In genomic region chr2:208175069-208175842, GRCh38 we compare ENCODE assay signal across 9 cellular contexts. TPM values are rescaled to one million over a fixed set of nuclear protein-coding genes. Genes with fewer than 3 reads are reported as not detected.
DNase-seq lines count a peak whose midpoint lies in the region; ATAC-seq and TF ChIP-seq lines count a peak whose summit lies in the region.
"Had no signal": no experiment of that assay in that cellular context is flagged by ENCODE, and none has a peak within 500 bp of the region (broad histone marks: within the 10 kb centered on the region; RNA-seq: fewer than 3 reads in every experiment).

No MANE protein-coding gene starts in this region.

- ATAC-seq in activated T-helper 17 cell treated with anti-CD3 and anti-CD28 coated beads, Interleukin-2, amount 50 U/mL, for 72 hours (replicated peaks): peak; percentile 97
- ATAC-seq in omental fat pad (ENCODE audit: low FRiP score): peak; percentile 98

- DNase-seq in GM04503 (ENCODE audit: low read depth) (peak; percentile 50), H7 (peak; percentile 78), LNCaP clone FGC (ENCODE audit: low read depth) (peak; percentile 43), RWPE1 (ENCODE audit: low spot score) (peak; percentile 78), foreskin fibroblast (peak; percentile 65 to 86), omental fat pad (ENCODE audit: low spot score) (peak; percentile 51), thyroid gland (peak; percentile 69 to 71)

- no peaks in the 10 kb centered on the region for H3K9me3 Mint-ChIP-seq in activated T-helper 17 cell treated with anti-CD3 and anti-CD28 coated beads, Interleukin-2, amount 50 U/mL, for 72 hours

- no peak for TF ChIP-seq POLR2A in thyroid gland (IDR thresholded peaks at IDR 0.05)

- H3K27me3 ChIP-seq in H7 (ENCODE audit: control insufficient read depth, insufficient read depth, low read length): no peaks in the 10 kb centered on the region; the same call in 1 of the 2 replicates
- H3K27me3 ChIP-seq in thyroid gland: no peaks in the 10 kb centered on the region

- no peaks in the 10 kb centered on the region for H3K36me3 ChIP-seq in H7 (replicated peaks; ENCODE audit: control insufficient read depth, insufficient read depth, low read length)
- H3K36me3 ChIP-seq in thyroid gland: no peaks in the 10 kb centered on the region

- TF ChIP-seq CTCF in LNCaP clone FGC (IDR thresholded peaks at IDR 0.05; ENCODE audit: control insufficient read depth, extremely low read depth, insufficient read depth): peak; percentile 80
- peak; percentile 92 for TF ChIP-seq CTCF in RWPE1 (conservative IDR thresholded peaks at IDR 0.05; ENCODE audit: low read depth)
- TF ChIP-seq CTCF in foreskin fibroblast (IDR thresholded peaks at IDR 0.05; ENCODE audit: low read depth, low read length): peak; percentile 95
- TF ChIP-seq CTCF in omental fat pad (IDR thresholded peaks at IDR 0.05): peak in 1 of 3 donors; percentile 26
- TF ChIP-seq CTCF in thyroid gland (IDR thresholded peaks at IDR 0.05): peak; percentile 46 to 89 (median 64)

- CTCF ChIA-PET in RWPE1 (lab: Yijun Ruan, JAX): interaction anchor here (0.6 to 2.4 kb wide), 13 partner anchors 10 to 1757 kb away, joined by 3 to 22 read pairs (median 3); partner anchors contain the start of gene IDH1

- peaks cover 0 to 4% of the 10 kb centered on the region in 2 donors for H3K4me1 ChIP-seq in thyroid gland

- H3K9me3 ChIP-seq in thyroid gland: no peaks in the 10 kb centered on the region

- H3K4me1 Mint-ChIP-seq in activated T-helper 17 cell treated with anti-CD3 and anti-CD28 coated beads, Interleukin-2, amount 50 U/mL, for 72 hours: no peaks in the 10 kb centered on the region

- intact Hi-C loops in thyroid gland (cut with DNase I): no loop called here

- H3K27me3 Mint-ChIP-seq in activated T-helper 17 cell treated with anti-CD3 and anti-CD28 coated beads, Interleukin-2, amount 50 U/mL, for 72 hours: peaks cover 17% of the 10 kb centered on the region

- H3K4me3 ChIP-seq in H7 (ENCODE audit: insufficient read depth, low read depth, low read length) (no peak overlapping the region), LNCaP clone FGC (ENCODE audit: low read depth, low read length) (no peak overlapping the region), foreskin fibroblast (ENCODE audit: low read depth in 1 of 2, low read length in 2 of 2) (no peak overlapping the region), thyroid gland (replicated peaks in 1 of 3) (no peak overlapping the region)

- no peak overlapping the region for H3K27ac Mint-ChIP-seq in activated T-helper 17 cell treated with anti-CD3 and anti-CD28 coated beads, Interleukin-2, amount 50 U/mL, for 72 hours

- POLR2A ChIA-PET in RWPE1 (lab: Yijun Ruan, JAX; ENCODE audit: low non-redundant PET): no interaction called here

- 37 to 47% methylated on average over 21 of the region's 21 CpGs for WGBS in thyroid gland, 2 donors

- H3K4me3 Mint-ChIP-seq in activated T-helper 17 cell treated with anti-CD3 and anti-CD28 coated beads, Interleukin-2, amount 50 U/mL, for 72 hours: no peak overlapping the region

- H3K27ac ChIP-seq in RWPE1 (no peak overlapping the region), thyroid gland (no peak overlapping the region)

- no peaks in the 10 kb centered on the region for H3K36me3 Mint-ChIP-seq in activated T-helper 17 cell treated with anti-CD3 and anti-CD28 coated beads, Interleukin-2, amount 50 U/mL, for 72 hours (ENCODE audit: low read depth)

RNA-seq across cellular contexts. Expression of gene CRYGA, which starts 11.9 kb away (rescaled TPM):
- total RNA-seq in H7 (2014; rRNA removed; shearing (Covaris generic)): not detected in 2 replicates
- not detected for total RNA-seq in activated T-helper 17 cell treated with anti-CD3 and anti-CD28 coated beads, Interleukin-2, amount 50 U/mL, for 72 hours
- total RNA-seq in omental fat pad (not detected), thyroid gland (not detected)
- total RNA-seq: subcutaneous adipose tissue had no signal

RNA-seq across cellular contexts. Expression of gene C2orf80, which starts 14.6 kb away (rescaled TPM):
- total RNA-seq in H7 (2014; rRNA removed; shearing (Covaris generic)): 0.76 TPM in 1 of 2 replicates, not detected in the other
- not detected for total RNA-seq in activated T-helper 17 cell treated with anti-CD3 and anti-CD28 coated beads, Interleukin-2, amount 50 U/mL, for 72 hours
- total RNA-seq in omental fat pad: not detected
- not detected for total RNA-seq in thyroid gland
- total RNA-seq: subcutaneous adipose tissue had no signal

RNA-seq across cellular contexts. Expression of gene CRYGB, which starts 29.3 kb away (rescaled TPM):
- 0.94 TPM in 1 of 2 replicates, not detected in the other for total RNA-seq in H7 (2014; rRNA removed; shearing (Covaris generic))
- total RNA-seq in activated T-helper 17 cell treated with anti-CD3 and anti-CD28 coated beads, Interleukin-2, amount 50 U/mL, for 72 hours: not detected
- total RNA-seq in omental fat pad (not detected), thyroid gland (not detected)
- total RNA-seq: subcutaneous adipose tissue had no signal

RNA-seq across cellular contexts. Expression of gene CRYGC, which starts 45.6 kb away (rescaled TPM):
- total RNA-seq in H7 (2014; rRNA removed; shearing (Covaris generic)): not detected in 2 replicates
- total RNA-seq in activated T-helper 17 cell treated with anti-CD3 and anti-CD28 coated beads, Interleukin-2, amount 50 U/mL, for 72 hours: not detected
- not detected for total RNA-seq in omental fat pad
- not detected for total RNA-seq in thyroid gland
- total RNA-seq: subcutaneous adipose tissue had no signal

RNA-seq across cellular contexts. Expression of gene CRYGD, which starts 50.9 kb away (rescaled TPM):
- 5.2 and 5.5 TPM in 2 replicates for total RNA-seq in H7 (2014; rRNA removed; shearing (Covaris generic))
- total RNA-seq in activated T-helper 17 cell treated with anti-CD3 and anti-CD28 coated beads, Interleukin-2, amount 50 U/mL, for 72 hours: not detected
- total RNA-seq in omental fat pad (not detected), thyroid gland (not detected)
- total RNA-seq: subcutaneous adipose tissue had no signal
